Comparison of ENCODE assay signal across 12 cellular contexts in the genomic region with DNA sequence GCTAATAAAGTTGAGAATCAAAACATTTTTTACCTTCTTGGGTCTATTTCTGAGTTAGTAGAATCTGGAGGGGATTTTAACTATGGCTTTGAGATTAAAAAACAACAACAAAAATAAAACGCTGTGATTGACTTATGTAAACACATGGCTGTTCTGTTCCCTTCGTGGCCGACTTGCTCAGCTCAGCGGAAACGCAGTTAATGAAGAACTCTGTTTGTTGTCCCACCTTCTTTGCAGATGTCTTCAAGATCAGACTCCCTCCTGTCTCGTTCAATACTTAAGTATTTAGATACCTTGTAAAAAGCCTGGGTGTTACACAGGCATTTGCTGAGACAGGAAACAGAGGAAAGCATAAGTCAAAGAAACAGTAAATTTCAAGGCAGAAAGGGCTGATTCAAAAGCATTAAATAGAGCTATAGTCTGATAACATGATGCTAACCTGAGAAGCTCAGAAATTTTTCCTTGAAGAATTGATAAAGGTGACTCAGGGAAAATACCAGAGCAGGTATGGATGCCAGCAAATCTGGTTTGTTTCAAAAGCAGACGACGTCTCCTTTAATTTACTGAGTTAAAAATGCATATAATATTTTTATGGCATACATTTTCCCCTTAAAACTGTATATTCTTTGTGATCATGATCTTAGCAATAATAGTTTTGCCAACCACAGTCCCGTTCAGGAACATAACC. TPM values are rescaled to one million over a fixed set of nuclear protein-coding genes. Genes with fewer than 3 reads are reported as not detected.
DNase-seq lines count a peak whose midpoint lies in the region; ATAC-seq and FAIRE-seq lines count a peak whose summit lies in the region.
"Had no signal": no experiment of that assay in that cellular context is flagged by ENCODE, and none has a peak within 500 bp of the region (broad histone marks: within the 10 kb centered on the region; RNA-seq: fewer than 3 reads in every experiment).

No MANE protein-coding gene starts in this region.

- H3K27me3 ChIP-seq in NT2/D1 (ENCODE audit: insufficient read depth, insufficient read length) = no peaks in the 10 kb centered on the region
- no peaks in the 10 kb centered on the region for H3K27me3 ChIP-seq in esophagus (ENCODE audit: control insufficient read depth in 1 of 2, insufficient read depth in 2 of 2, low read length in 2 of 2)
- H3K27me3 ChIP-seq: vagina had no signal

- peaks cover 2% of the 10 kb centered on the region for H3K27me3 Mint-ChIP-seq in activated CD4-positive, alpha-beta memory T cell treated with anti-CD3 and anti-CD28 coated beads for 36 hours
- H3K27me3 Mint-ChIP-seq in activated CD4-positive, alpha-beta memory T cell treated with anti-CD3 and anti-CD28 coated beads, Interleukin-2, amount 10 ng/mL, durations not matched to agents 7 days and 5 days = no peaks in the 10 kb centered on the region
- H3K27me3 Mint-ChIP-seq in stimulated activated memory B cell treated with anti-CD40 and anti-IgM and Interleukin-4, amounts not matched to agents 10 μg/mL and 1 μg/mL and 100 μg/mL, for 72 hours = no peaks in the 10 kb centered on the region

- CTCF ChIA-PET in activated CD4-positive, alpha-beta memory T cell treated with anti-CD3 and anti-CD28 coated beads for 36 hours (lab: Charles Lee) = no interaction called here
- CTCF ChIA-PET in activated CD4-positive, alpha-beta memory T cell treated with anti-CD3 and anti-CD28 coated beads, Interleukin-2, amount 10 ng/mL, durations not matched to agents 7 days and 5 days (lab: Charles Lee) = interaction anchor here (0.8 kb wide), 1 partner anchor 1337 kb away, joined by 3 read pairs; no protein-coding TSS in a partner anchor

- H3K27ac Mint-ChIP-seq in activated CD4-positive, alpha-beta memory T cell treated with anti-CD3 and anti-CD28 coated beads for 36 hours = peak overlapping the region; percentile 45
- no peak overlapping the region for H3K27ac Mint-ChIP-seq in activated CD4-positive, alpha-beta memory T cell treated with anti-CD3 and anti-CD28 coated beads, Interleukin-2, amount 10 ng/mL, durations not matched to agents 7 days and 5 days
- H3K27ac Mint-ChIP-seq in stimulated activated memory B cell treated with anti-CD40 and anti-IgM and Interleukin-4, amounts not matched to agents 10 μg/mL and 1 μg/mL and 100 μg/mL, for 72 hours = peak overlapping the region; percentile 82

- H3K4me1 Mint-ChIP-seq in activated CD4-positive, alpha-beta memory T cell treated with anti-CD3 and anti-CD28 coated beads for 36 hours (ENCODE audit: low read depth) = peaks cover 24% of the 10 kb centered on the region
- peaks cover 16% of the 10 kb centered on the region for H3K4me1 Mint-ChIP-seq in activated CD4-positive, alpha-beta memory T cell treated with anti-CD3 and anti-CD28 coated beads, Interleukin-2, amount 10 ng/mL, durations not matched to agents 7 days and 5 days
- H3K4me1 Mint-ChIP-seq in stimulated activated memory B cell treated with anti-CD40 and anti-IgM and Interleukin-4, amounts not matched to agents 10 μg/mL and 1 μg/mL and 100 μg/mL, for 72 hours = peaks cover 39% of the 10 kb centered on the region

- H3K9me3 ChIP-seq in NT2/D1 (ENCODE audit: insufficient read depth, low read length) (no peaks in the 10 kb centered on the region; the same call in 1 of the 2 replicates), esophagus (ENCODE audit: control insufficient read depth in 2 of 2, insufficient read depth in 1 of 2, low read depth in 1 of 2, low read length in 1 of 2) (no peaks in the 10 kb centered on the region)
- H3K9me3 ChIP-seq: vagina had no signal

- WGBS in esophagus, 2 donors = 32 to 43% methylated on average over 9 of the region's 9 CpGs

- no peak for DNase-seq in activated CD4-positive, alpha-beta memory T cell treated with anti-CD3 and anti-CD28 coated beads for 36 hours
- DNase-seq in activated CD4-positive, alpha-beta memory T cell treated with anti-CD3 and anti-CD28 coated beads, Interleukin-2, amount 10 ng/mL, durations not matched to agents 7 days and 5 days = no peak
- DNase-seq in NT2/D1 (ENCODE audit: low read depth, low spot score) (no peak), RCC 7860 (ENCODE audit: low spot score) (no peak), T-helper 1 cell (no peak), HCEC 1CT (no peak)
- DNase-seq: GOT3; NCI-H524 treated with DMSO at 0.1 percent for 48 hours; stimulated activated CD4-positive, alpha-beta T cell treated with anti-CD3 and anti-CD28 coated beads, Interleukin-2, amount 100 ng/mL, for 24 hours had no signal

- no peaks in the 10 kb centered on the region for H3K9me3 Mint-ChIP-seq in activated CD4-positive, alpha-beta memory T cell treated with anti-CD3 and anti-CD28 coated beads for 36 hours
- H3K9me3 Mint-ChIP-seq in activated CD4-positive, alpha-beta memory T cell treated with anti-CD3 and anti-CD28 coated beads, Interleukin-2, amount 10 ng/mL, durations not matched to agents 7 days and 5 days = no peaks in the 10 kb centered on the region
- no peaks in the 10 kb centered on the region for H3K9me3 Mint-ChIP-seq in stimulated activated memory B cell treated with anti-CD40 and anti-IgM and Interleukin-4, amounts not matched to agents 10 μg/mL and 1 μg/mL and 100 μg/mL, for 72 hours

- POLR2A ChIA-PET in activated CD4-positive, alpha-beta memory T cell treated with anti-CD3 and anti-CD28 coated beads for 36 hours (lab: Charles Lee) = interaction anchor here (0.6 kb wide), 1 partner anchor 817 kb away, joined by 3 read pairs; no protein-coding TSS in a partner anchor
- POLR2A ChIA-PET in activated CD4-positive, alpha-beta memory T cell treated with anti-CD3 and anti-CD28 coated beads, Interleukin-2, amount 10 ng/mL, durations not matched to agents 7 days and 5 days (lab: Charles Lee) = interaction anchor here (0.9 to 1.3 kb wide), 3 partner anchors 16 to 23 kb away, joined by 3 read pairs; a partner anchor contains a TSS

- no peaks in the 10 kb centered on the region for H3K4me1 ChIP-seq in NT2/D1 (ENCODE audit: insufficient read depth, insufficient read length)
- H3K4me1 ChIP-seq in esophagus (ENCODE audit: control insufficient read depth in 2 of 2, insufficient read depth in 2 of 2, low read length in 1 of 2) = no peaks in the 10 kb centered on the region
- H3K4me1 ChIP-seq: vagina had no signal

- ATAC-seq in stimulated activated memory B cell treated with anti-CD40 and anti-IgM and Interleukin-4, amounts not matched to agents 10 μg/mL and 1 μg/mL and 100 μg/mL, for 72 hours = no peak

- intact Hi-C loops in activated CD4-positive, alpha-beta memory T cell treated with anti-CD3 and anti-CD28 coated beads for 36 hours (cut with micrococcal nuclease) = loop anchor here (2.0 kb wide), 1 partner anchor 23 kb away; a partner anchor contains a TSS

- FAIRE-seq in RCC 7860 (lab: Jason Lieb, UNC) = no peak

- H3K36me3 Mint-ChIP-seq in activated CD4-positive, alpha-beta memory T cell treated with anti-CD3 and anti-CD28 coated beads for 36 hours = no peaks in the 10 kb centered on the region
- no peaks in the 10 kb centered on the region for H3K36me3 Mint-ChIP-seq in activated CD4-positive, alpha-beta memory T cell treated with anti-CD3 and anti-CD28 coated beads, Interleukin-2, amount 10 ng/mL, durations not matched to agents 7 days and 5 days (ENCODE audit: low read depth)
- H3K36me3 Mint-ChIP-seq in stimulated activated memory B cell treated with anti-CD40 and anti-IgM and Interleukin-4, amounts not matched to agents 10 μg/mL and 1 μg/mL and 100 μg/mL, for 72 hours = no peaks in the 10 kb centered on the region

- no peaks in the 10 kb centered on the region for H3K36me3 ChIP-seq in NT2/D1 (ENCODE audit: insufficient read depth, insufficient read length, low read length)
- H3K36me3 ChIP-seq in esophagus (ENCODE audit: control insufficient read depth in 2 of 2, insufficient read depth in 2 of 2, low read length in 1 of 2) = no peaks in the 10 kb centered on the region
- H3K36me3 ChIP-seq: vagina had no signal

- peak overlapping the region; percentile 74 for H3K9ac ChIP-seq in NT2/D1 (ENCODE audit: insufficient read length, low read depth)

- peak overlapping the region; percentile 89 to 90 for H3K27ac ChIP-seq in esophagus (ENCODE audit: low read depth in 2 of 2, low read length in 1 of 2)
- H3K27ac ChIP-seq: vagina had no signal

- no peak overlapping the region for H3K4me3 Mint-ChIP-seq in activated CD4-positive, alpha-beta memory T cell treated with anti-CD3 and anti-CD28 coated beads for 36 hours
- H3K4me3 Mint-ChIP-seq in activated CD4-positive, alpha-beta memory T cell treated with anti-CD3 and anti-CD28 coated beads, Interleukin-2, amount 10 ng/mL, durations not matched to agents 7 days and 5 days = no peak overlapping the region
- H3K4me3 Mint-ChIP-seq in stimulated activated memory B cell treated with anti-CD40 and anti-IgM and Interleukin-4, amounts not matched to agents 10 μg/mL and 1 μg/mL and 100 μg/mL, for 72 hours = no peak overlapping the region

- no peak overlapping the region for H3K4me3 ChIP-seq in NT2/D1 (ENCODE audit: insufficient read length, low read depth)
- H3K4me3 ChIP-seq in esophagus (ENCODE audit: low read depth in 1 of 2, low read length in 2 of 2) = no peak overlapping the region
- H3K4me3 ChIP-seq: vagina had no signal

RNA-seq across cellular contexts. Expression of a gene that starts 21.7 kb away (rescaled TPM):
- total RNA-seq in activated CD4-positive, alpha-beta memory T cell treated with anti-CD3 and anti-CD28 coated beads for 36 hours = 10 to 100 TPM; 14.2 to 17.0 TPM
- 10 to 100 TPM; 23.0 to 24.1 TPM for total RNA-seq in activated CD4-positive, alpha-beta memory T cell treated with anti-CD3 and anti-CD28 coated beads, Interleukin-2, amount 10 ng/mL, durations not matched to agents 7 days and 5 days
- polyA plus RNA-seq in esophagus = 10 to 100 TPM in 1 of 2 donors, 1 to 10 TPM in 1; 4.9 to 14.2 TPM

RNA-seq across cellular contexts. Expression of a gene that starts 23.2 kb away (rescaled TPM):
- total RNA-seq in activated CD4-positive, alpha-beta memory T cell treated with anti-CD3 and anti-CD28 coated beads for 36 hours = 100 to 1,000 TPM; 131 to 140 TPM
- total RNA-seq in activated CD4-positive, alpha-beta memory T cell treated with anti-CD3 and anti-CD28 coated beads, Interleukin-2, amount 10 ng/mL, durations not matched to agents 7 days and 5 days = 100 to 1,000 TPM; 133 to 134 TPM
- 10 to 100 TPM; 55.0 to 55.6 TPM for polyA plus RNA-seq in esophagus
